In the genomic region with DNA sequence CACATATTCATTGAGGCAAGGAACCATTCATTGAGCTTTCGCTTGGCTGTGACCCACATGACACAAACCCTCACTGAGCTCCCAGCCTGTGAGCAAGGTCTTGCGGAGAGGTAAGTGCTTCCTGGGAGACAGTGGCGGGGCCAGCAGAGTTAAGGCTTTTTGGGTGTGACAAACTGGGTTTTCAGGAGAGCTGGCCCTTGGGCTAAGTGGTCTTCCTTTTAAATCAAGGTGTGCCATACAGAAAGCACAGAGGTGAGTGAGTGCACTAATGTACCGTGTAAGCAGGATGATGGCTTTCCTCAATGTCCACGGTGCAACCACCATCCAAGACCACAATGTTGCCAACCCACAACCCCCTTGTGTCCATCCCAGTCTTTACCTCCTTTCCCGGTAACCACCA, we compare ENCODE assay signal across 36 cellular contexts.
"Had no signal": no experiment of that assay in that cellular context is flagged by ENCODE, and none has a peak within 500 bp of the region (broad histone marks: within the 10 kb centered on the region; RNA-seq: fewer than 3 reads in every experiment).

No MANE protein-coding gene starts in this region.

- H3K4me3 Mint-ChIP-seq: activated B cell treated with CpG ODN at 0.5 μM for 24 hours; activated CD4-positive, alpha-beta memory T cell treated with anti-CD3 and anti-CD28 coated beads for 36 hours; activated CD4-positive, alpha-beta T cell treated with anti-CD3 and anti-CD28 coated beads, Interleukin-2, amount 10 ng/mL, durations not matched to agents 24 days and 14 days; activated CD8-positive, alpha-beta memory T cell treated with anti-CD3 and anti-CD28 coated beads, Interleukin-2, amount 10 ng/mL, durations not matched to agents 7 days and 5 days; activated CD8-positive, alpha-beta T cell treated with anti-CD3 and anti-CD28 coated beads for 36 hours; activated naive CD4-positive, alpha-beta T cell treated with anti-CD3 and anti-CD28 coated beads for 36 hours; activated naive CD8-positive, alpha-beta T cell treated with anti-CD3 and anti-CD28 coated beads for 36 hours; activated T-cell treated with anti-CD3 and anti-CD28 coated beads, Interleukin-2, amount 50 U/mL, for 4 hours; activated T-cell treated with anti-CD3 and anti-CD28 coated beads, Interleukin-2, amount 50 U/mL, for 72 hours; activated T-helper 1 cell treated with anti-CD3 and anti-CD28 coated beads, Interleukin-12 subunit alpha, Interleukin-12 subunit beta, Interleukin-2, Interleukin-4 antibody, amounts not matched to agents 30 ng/mL and 10 ng/mL and 1 ng/mL, durations not matched to agents 14 hours and 24 hours and 36 hours; activated T-helper 17 cell treated with anti-CD3 and anti-CD28 coated beads, Interleukin-2, amount 50 U/mL, for 72 hours; T-helper 1 cell treated with Interleukin-12 subunit alpha and Interleukin-12 subunit beta and Interleukin-4 antibody, amounts not matched to agents 30 μg/mL and 1 μg/mL, for 36 hours; T-helper 2 cell treated with Interferon-gamma antibody and Interleukin-4, amounts not matched to agents 5 μg/mL and 100 μg/mL, for 36 hours had no signal

- H3K9me3 ChIP-seq: adrenal gland, body of pancreas had no signal

- H3K4me3 ChIP-seq: adrenal gland, body of pancreas, breast epithelium had no signal

- DNase-seq: activated B cell treated with CpG ODN at 0.5 μM for 24 hours; activated CD4-positive, alpha-beta memory T cell treated with anti-CD3 and anti-CD28 coated beads for 36 hours; activated CD4-positive, alpha-beta T cell treated with anti-CD3 and anti-CD28 coated beads for 4 hours; activated CD4-positive, alpha-beta T cell treated with anti-CD3 and anti-CD28 coated beads, Interleukin-2, amount 10 ng/mL, durations not matched to agents 24 days and 14 days; activated CD4-positive, alpha-beta T cell treated with anti-CD3 and anti-CD28 coated beads, Interleukin-2, amount 50 U/mL, for 1 hour; activated CD4-positive, alpha-beta T cell treated with anti-CD3 and anti-CD28 coated beads, Interleukin-2, amount 50 U/mL, for 4 hours; activated CD4-positive, CD25-positive, alpha-beta regulatory T cell treated with anti-CD3 and anti-CD28 coated beads, Interleukin-2, amount 50 U/mL, for 72 hours; activated CD8-positive, alpha-beta memory T cell treated with anti-CD3 and anti-CD28 coated beads, Interleukin-2, amount 10 ng/mL, durations not matched to agents 7 days and 5 days; activated CD8-positive, alpha-beta T cell treated with anti-CD3 and anti-CD28 coated beads for 36 hours; activated effector memory CD4-positive, alpha-beta T cell treated with anti-CD3 and anti-CD28 coated beads, Interleukin-2, amount 50 U/mL, for 16 hours; activated gamma-delta T cell treated with Interleukin-2 at 50 U/mL for 16 hours; activated naive CD4-positive, alpha-beta T cell; activated naive CD4-positive, alpha-beta T cell treated with anti-CD3 and anti-CD28 coated beads for 36 hours; activated naive CD4-positive, alpha-beta T cell treated with anti-CD3 and anti-CD28 coated beads, Interleukin-2, amount 50 U/mL, for 16 hours; activated naive CD8-positive, alpha-beta T cell treated with anti-CD3 and anti-CD28 coated beads for 36 hours; activated T-cell treated with anti-CD3 and anti-CD28 coated beads for 4 hours; activated T-cell treated with anti-CD3 and anti-CD28 coated beads, Interleukin-2, amount 50 U/mL, for 1 hour; activated T-cell treated with anti-CD3 and anti-CD28 coated beads, Interleukin-2, amount 50 U/mL, for 4 hours; activated T-cell treated with anti-CD3 and anti-CD28 coated beads, Interleukin-2, amount 50 U/mL, for 72 hours; amniotic stem cell; aorta; body of pancreas; brain microvascular endothelial cell; central memory CD4-positive, alpha-beta T cell; SW 1271; T-helper 1 cell; T-helper 2 cell; T-helper 9 cell had no signal

- H3K27me3 Mint-ChIP-seq: activated B cell treated with CpG ODN at 0.5 μM for 24 hours; activated CD4-positive, alpha-beta memory T cell treated with anti-CD3 and anti-CD28 coated beads for 36 hours; activated CD8-positive, alpha-beta memory T cell treated with anti-CD3 and anti-CD28 coated beads, Interleukin-2, amount 10 ng/mL, durations not matched to agents 7 days and 5 days; activated CD8-positive, alpha-beta T cell treated with anti-CD3 and anti-CD28 coated beads for 36 hours; activated naive CD8-positive, alpha-beta T cell treated with anti-CD3 and anti-CD28 coated beads for 36 hours; activated T-helper 17 cell treated with anti-CD3 and anti-CD28 coated beads, Interleukin-2, amount 50 U/mL, for 72 hours had no signal

- H3K27ac Mint-ChIP-seq: activated B cell treated with CpG ODN at 0.5 μM for 24 hours; activated CD4-positive, alpha-beta memory T cell treated with anti-CD3 and anti-CD28 coated beads for 36 hours; activated CD4-positive, alpha-beta T cell treated with anti-CD3 and anti-CD28 coated beads, Interleukin-2, amount 10 ng/mL, durations not matched to agents 24 days and 14 days; activated CD8-positive, alpha-beta memory T cell treated with anti-CD3 and anti-CD28 coated beads, Interleukin-2, amount 10 ng/mL, durations not matched to agents 7 days and 5 days; activated CD8-positive, alpha-beta T cell treated with anti-CD3 and anti-CD28 coated beads for 36 hours; activated naive CD4-positive, alpha-beta T cell treated with anti-CD3 and anti-CD28 coated beads for 36 hours; activated naive CD4-positive, alpha-beta T cell treated with anti-CD3 and anti-CD28 coated beads, Interleukin-2, amount 50 U/mL, for 72 hours; activated naive CD8-positive, alpha-beta T cell treated with anti-CD3 and anti-CD28 coated beads for 36 hours; activated T-cell treated with anti-CD3 and anti-CD28 coated beads, Interleukin-2, amount 50 U/mL, for 72 hours; activated T-helper 1 cell treated with anti-CD3 and anti-CD28 coated beads, Interleukin-12 subunit alpha, Interleukin-12 subunit beta, Interleukin-2, Interleukin-4 antibody, amounts not matched to agents 30 ng/mL and 10 ng/mL and 1 ng/mL, durations not matched to agents 14 hours and 24 hours and 36 hours; activated T-helper 17 cell treated with anti-CD3 and anti-CD28 coated beads, Interleukin-2, amount 50 U/mL, for 72 hours; T-helper 1 cell treated with Interleukin-12 subunit alpha and Interleukin-12 subunit beta and Interleukin-4 antibody, amounts not matched to agents 30 μg/mL and 1 μg/mL, for 36 hours; T-helper 2 cell treated with Interferon-gamma antibody and Interleukin-4, amounts not matched to agents 5 μg/mL and 100 μg/mL, for 36 hours had no signal

- H3K27me3 ChIP-seq: adrenal gland, body of pancreas, brain microvascular endothelial cell, breast epithelium had no signal

- H3K27ac ChIP-seq: body of pancreas, brain microvascular endothelial cell, breast epithelium, VCaP had no signal

- H3K36me3 ChIP-seq: breast epithelium had no signal

- H3K9me3 Mint-ChIP-seq: activated B cell treated with CpG ODN at 0.5 μM for 24 hours; activated CD8-positive, alpha-beta T cell treated with anti-CD3 and anti-CD28 coated beads for 36 hours; activated naive CD4-positive, alpha-beta T cell treated with anti-CD3 and anti-CD28 coated beads for 36 hours; activated naive CD4-positive, alpha-beta T cell treated with anti-CD3 and anti-CD28 coated beads, Interleukin-2, amount 50 U/mL, for 72 hours; activated naive CD8-positive, alpha-beta T cell treated with anti-CD3 and anti-CD28 coated beads for 36 hours; activated T-cell treated with anti-CD3 and anti-CD28 coated beads, Interleukin-2, amount 50 U/mL, for 4 hours; activated T-cell treated with anti-CD3 and anti-CD28 coated beads, Interleukin-2, amount 50 U/mL, for 72 hours; T-helper 2 cell treated with Interferon-gamma antibody and Interleukin-4, amounts not matched to agents 5 μg/mL and 100 μg/mL, for 36 hours had no signal

- ATAC-seq: activated CD8-positive, alpha-beta memory T cell treated with anti-CD3 and anti-CD28 coated beads, Interleukin-2, amount 10 ng/mL, durations not matched to agents 7 days and 5 days; activated CD8-positive, alpha-beta T cell treated with anti-CD3 and anti-CD28 coated beads for 36 hours; activated naive CD4-positive, alpha-beta T cell treated with anti-CD3 and anti-CD28 coated beads, Interleukin-2, amount 50 U/mL, for 72 hours; activated T-cell treated with anti-CD3 and anti-CD28 coated beads, Interleukin-2, amount 50 U/mL, for 4 hours; activated T-cell treated with anti-CD3 and anti-CD28 coated beads, Interleukin-2, amount 50 U/mL, for 72 hours; activated T-helper 17 cell treated with anti-CD3 and anti-CD28 coated beads, Interleukin-2, amount 50 U/mL, for 72 hours; body of pancreas had no signal

- H3K4me1 Mint-ChIP-seq: activated B cell treated with CpG ODN at 0.5 μM for 24 hours; activated CD4-positive, alpha-beta T cell treated with anti-CD3 and anti-CD28 coated beads, Interleukin-2, amount 10 ng/mL, durations not matched to agents 24 days and 14 days; activated naive CD8-positive, alpha-beta T cell treated with anti-CD3 and anti-CD28 coated beads for 36 hours; activated T-helper 17 cell treated with anti-CD3 and anti-CD28 coated beads, Interleukin-2, amount 50 U/mL, for 72 hours had no signal

- H3K4me1 ChIP-seq: adrenal gland, body of pancreas, breast epithelium had no signal
